ENCODE assay signal across 9 cellular contexts in the genomic region with DNA sequence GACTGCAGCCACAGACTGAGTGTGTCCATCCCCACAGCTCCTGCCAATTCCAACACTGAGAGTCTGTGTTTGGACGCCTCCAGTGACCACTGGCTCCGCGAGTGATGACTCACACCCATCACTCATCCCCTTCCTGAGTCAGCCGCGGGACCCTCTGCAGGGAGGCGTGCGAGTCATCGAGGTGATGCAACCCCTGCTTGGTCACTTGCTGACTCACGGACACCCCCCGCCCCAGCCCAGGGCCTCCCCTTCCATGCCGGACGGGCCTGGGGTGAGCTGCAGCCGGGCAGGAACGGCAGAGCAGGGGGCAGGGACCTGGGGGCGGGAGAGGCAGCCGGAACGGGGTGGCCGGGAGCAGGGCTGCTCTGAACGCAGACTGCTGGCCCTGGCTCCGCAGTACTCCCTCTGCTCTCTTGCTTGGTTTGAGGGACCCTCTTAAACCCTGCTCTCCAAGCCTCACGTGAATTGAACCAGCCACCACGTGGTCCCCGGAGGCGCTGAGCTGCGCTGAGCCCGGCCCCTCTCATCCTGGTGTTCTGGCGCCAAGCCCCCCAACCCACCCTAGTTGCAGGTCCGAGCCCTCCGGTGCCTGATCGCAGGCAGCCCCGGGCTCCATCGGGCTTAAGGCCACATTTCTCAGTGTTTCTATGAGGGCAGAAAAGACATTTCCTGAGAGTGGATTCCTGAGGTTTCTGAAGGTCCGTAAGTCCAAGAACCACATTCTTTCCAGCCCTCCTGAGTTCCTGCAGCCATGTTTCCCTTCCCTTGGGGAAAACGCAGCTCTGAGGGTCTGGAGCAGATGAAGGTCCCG. TPM values are rescaled to one million over a fixed set of nuclear protein-coding genes. Genes with fewer than 3 reads are reported as not detected.
DNase-seq lines count a peak whose midpoint lies in the region; ATAC-seq and TF ChIP-seq lines count a peak whose summit lies in the region.
"Had no signal": no experiment of that assay in that cellular context is flagged by ENCODE, and none has a peak within 500 bp of the region (broad histone marks: within the 10 kb centered on the region; RNA-seq: fewer than 3 reads in every experiment).

No MANE protein-coding gene starts in this region.

- no peaks in the 10 kb centered on the region for H3K36me3 ChIP-seq in lung (ENCODE audit: control insufficient read depth in 2 of 2, insufficient read depth in 2 of 2, low read length in 2 of 2)

- peaks cover 4% of the 10 kb centered on the region for H3K27me3 ChIP-seq in lung (ENCODE audit: control insufficient read depth, insufficient read depth)

- ATAC-seq in lung (ENCODE audit: insufficient read depth, low FRiP score): peak; percentile 84
- peak; percentile 20 to 41 for ATAC-seq in stimulated activated naive B cell treated with anti-CD40 and anti-IgM and Interleukin-4, amounts not matched to agents 10 μg/mL and 1 μg/mL and 100 μg/mL, for 72 hours (replicated peaks)

- no peak overlapping the region for H3K4me3 ChIP-seq in lung

- H3K27ac Mint-ChIP-seq in stimulated activated naive B cell treated with anti-CD40 and anti-IgM and Interleukin-4, amounts not matched to agents 10 μg/mL and 1 μg/mL and 100 μg/mL, for 72 hours: no peak overlapping the region

- peak; percentile 96 for DNase-seq in GM03348 (ENCODE audit: low spot score)
- DNase-seq in OCI-M2 (lab: John Stamatoyannopoulos, UW; ENCODE audit: unreplicated experiment): peak; percentile 1
- DNase-seq in dermis blood vessel endothelial cell: peak; percentile 98
- peak; percentile 89 for DNase-seq in lung (ENCODE audit: low spot score)
- no peak for DNase-seq in stimulated activated naive B cell treated with anti-CD40 and anti-IgM and Interleukin-4, amounts not matched to agents 10 μg/mL and 1 μg/mL and 100 μg/mL, for 72 hours
- DNase-seq in cerebellum (ENCODE audit: low spot score): no peak
- no peak for DNase-seq in NCI-H2227 (lab: John Stamatoyannopoulos, UW; ENCODE audit: unreplicated experiment)
- no peak for DNase-seq in GM20000 (ENCODE audit: low spot score)

- H3K9me3 Mint-ChIP-seq in stimulated activated naive B cell treated with anti-CD40 and anti-IgM and Interleukin-4, amounts not matched to agents 10 μg/mL and 1 μg/mL and 100 μg/mL, for 72 hours: peaks cover 0 to 2% of the 10 kb centered on the region in 2 donors

- peak overlapping the region in 1 of 2 donors; percentile 20 for H3K27ac ChIP-seq in lung (ENCODE audit: low read depth in 1 of 2, low read length in 1 of 2)
- H3K27ac ChIP-seq: parathyroid adenoma had no signal

- peaks cover 44 to 73% of the 10 kb centered on the region in 2 donors for H3K27me3 Mint-ChIP-seq in stimulated activated naive B cell treated with anti-CD40 and anti-IgM and Interleukin-4, amounts not matched to agents 10 μg/mL and 1 μg/mL and 100 μg/mL, for 72 hours

- TF ChIP-seq CTCF in lung (IDR thresholded peaks at IDR 0.05; ENCODE audit: control extremely low read depth, extremely low read depth): no peak
- TF ChIP-seq CTCF in GM20000 (IDR thresholded peaks at IDR 0.05; ENCODE audit: extremely low read depth, missing control alignments): no peak

- peaks cover 2 to 9% of the 10 kb centered on the region in 2 donors for H3K36me3 Mint-ChIP-seq in stimulated activated naive B cell treated with anti-CD40 and anti-IgM and Interleukin-4, amounts not matched to agents 10 μg/mL and 1 μg/mL and 100 μg/mL, for 72 hours

- H3K9me3 ChIP-seq in lung (ENCODE audit: control insufficient read depth in 2 of 2, insufficient read depth in 1 of 2, low read length in 1 of 2): no peaks in the 10 kb centered on the region

- 16 to 23% methylated on average over 35 of the region's 35 CpGs for WGBS in lung, 2 donors

- peaks cover 13 to 19% of the 10 kb centered on the region in 2 donors for H3K4me1 Mint-ChIP-seq in stimulated activated naive B cell treated with anti-CD40 and anti-IgM and Interleukin-4, amounts not matched to agents 10 μg/mL and 1 μg/mL and 100 μg/mL, for 72 hours

- H3K4me1 ChIP-seq in lung (ENCODE audit: control insufficient read depth in 2 of 2, insufficient read depth in 2 of 2, low read length in 2 of 2): peaks cover 0 to 23% of the 10 kb centered on the region in 2 donors
- H3K4me1 ChIP-seq: parathyroid adenoma had no signal

- H3K4me3 Mint-ChIP-seq in stimulated activated naive B cell treated with anti-CD40 and anti-IgM and Interleukin-4, amounts not matched to agents 10 μg/mL and 1 μg/mL and 100 μg/mL, for 72 hours: no peak overlapping the region

RNA-seq across cellular contexts. Expression of gene FGFRL1, which starts 32.4 kb away (rescaled TPM):
- total RNA-seq in dermis blood vessel endothelial cell: 12.8 and 20.8 TPM in 2 replicates
- 10 to 100 TPM; 15.8 to 31.1 TPM for total RNA-seq in lung
- polyA plus RNA-seq in lung: 10 to 100 TPM; 13.4 to 14.7 TPM
- 5.3 TPM for total RNA-seq in cerebellum

RNA-seq across cellular contexts. Expression of gene SLC26A1, which starts 50.7 kb away (rescaled TPM):
- total RNA-seq in dermis blood vessel endothelial cell (0.19 TPM in 1 of 2 replicates, not detected in the other), lung (under 1 TPM; 0.20 to 0.71 TPM), cerebellum (3.0 TPM)
- under 1 TPM; 0.29 to 0.83 TPM for polyA plus RNA-seq in lung

RNA-seq across cellular contexts. Expression of gene IDUA, which starts 57.0 kb away (rescaled TPM):
- 14.1 and 19.6 TPM in 2 replicates for total RNA-seq in dermis blood vessel endothelial cell
- 10 to 100 TPM in 1 of 2 donors, 1 to 10 TPM in 1; 7.5 to 66.5 TPM for total RNA-seq in lung
- polyA plus RNA-seq in lung: 10 to 100 TPM; 14.9 to 28.4 TPM
- total RNA-seq in cerebellum: 16.7 TPM

Comparison
In these comparisons a context has a peak if more than half of its experiments do, and no peak if none do; other contexts are left out.
1. DNase-seq: peak in GM03348 (single experiment), OCI-M2 (single experiment), dermis blood vessel endothelial cell (single experiment) and lung (single experiment); none in stimulated activated naive B cell treated with anti-CD40 and anti-IgM and Interleukin-4, amounts not matched to agents 10 μg/mL and 1 μg/mL and 100 μg/mL, for 72 hours (single experiment), cerebellum (single experiment), NCI-H2227 (single experiment) and GM20000 (single experiment).